ENCODE assay signal across 25 cellular contexts in the genomic region with DNA sequence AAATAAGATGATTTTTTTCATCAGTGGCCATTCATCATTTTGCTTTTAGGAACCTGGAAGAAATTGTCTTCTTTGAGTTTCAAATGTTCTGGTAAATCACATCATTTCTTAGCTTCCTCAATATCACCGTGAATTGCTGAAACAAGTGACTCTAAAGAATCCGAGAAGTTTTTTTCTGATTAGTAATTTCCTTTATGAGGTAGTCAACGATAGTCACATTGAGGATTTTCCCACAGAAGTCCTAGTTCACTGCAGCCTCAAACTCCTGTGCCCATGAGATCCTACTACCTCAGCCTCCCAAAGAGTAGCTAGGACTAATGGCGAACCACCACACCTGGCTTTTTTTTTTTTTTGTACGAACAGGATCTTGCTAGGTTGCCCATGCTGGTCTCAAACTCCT. TPM values are rescaled to one million over a fixed set of nuclear protein-coding genes. Genes with fewer than 3 reads are reported as not detected.
"Had no signal": no experiment of that assay in that cellular context is flagged by ENCODE, and none has a peak within 500 bp of the region (broad histone marks: within the 10 kb centered on the region; RNA-seq: fewer than 3 reads in every experiment).

No MANE protein-coding gene starts in this region.

- H3K4me1 ChIP-seq: SJSA1 had no signal

- ATAC-seq: K562 had no signal

- H3K36me3 Mint-ChIP-seq: IgD-negative memory B cell had no signal

- H3K4me3 Mint-ChIP-seq: IgD-negative memory B cell had no signal

- H3K27ac ChIP-seq: SJSA1, SK-N-MC had no signal

- H3K4me1 Mint-ChIP-seq: IgD-negative memory B cell had no signal

- H3K9me3 Mint-ChIP-seq: IgD-negative memory B cell had no signal

- H3K27me3 ChIP-seq: SJSA1 had no signal

- H3K9me3 ChIP-seq: SJSA1 had no signal

- H3K4me3 ChIP-seq: K562, SJSA1, SK-N-MC had no signal

- DNase-seq: MV-4-11, NCI-H1048, NCI-H1105, NCI-H1417, NCI-H1436 treated with DMSO at 0.1 percent for 48 hours, NCI-H1694, NCI-H187 treated with DMSO at 0.1 percent for 48 hours, NCI-H2029 treated with DMSO at 0.1 percent for 48 hours, NCI-H2107, NCI-H226, NCI-H446, NCI-H510A, NCI-H524 treated with DMSO at 0.1 percent for 48 hours, NCI-H69, NCI-H774, Right ventricle myocardium superior, RPMI8226, SIG-M5, T-helper 1 cell had no signal

- H3K36me3 ChIP-seq: SJSA1 had no signal

RNA-seq across cellular contexts. Expression of gene TMPRSS7, which starts 3.6 kb away (rescaled TPM):
- total RNA-seq: K562, LHCN-M2, MCF 10A, Right ventricle myocardium superior, SJSA1 had no signal
- polyA plus RNA-seq: IgD-negative memory B cell, K562 had no signal

RNA-seq across cellular contexts. Expression of gene TAGLN3, which starts 32.2 kb away (rescaled TPM):
- total RNA-seq: K562, LHCN-M2, MCF 10A, Right ventricle myocardium superior, SJSA1 had no signal
- polyA plus RNA-seq: IgD-negative memory B cell had no signal
